Comparison of ENCODE assay signal across 37 cellular contexts in genomic region chr7:133112976-133113375, GRCh38. TPM values are rescaled to one million over a fixed set of nuclear protein-coding genes. Genes with fewer than 3 reads are reported as not detected.
DNase-seq lines count a peak whose midpoint lies in the region; ATAC-seq, FAIRE-seq and TF ChIP-seq lines count a peak whose summit lies in the region.
"Had no signal": no experiment of that assay in that cellular context is flagged by ENCODE, and none has a peak within 500 bp of the region (broad histone marks: within the 10 kb centered on the region; RNA-seq: fewer than 3 reads in every experiment).

No MANE protein-coding gene starts in this region.

- no CpG with 5 or more reads among the region's 2 CpGs for whole genome bisulfite sequencing in trophoblast cell (ENCODE audit: extremely low coverage, insufficient coverage, insufficient read length)
- WGBS in lower leg skin, 2 donors = 90 to 97% methylated on average over 2 of the region's 2 CpGs

- H2AK5ac ChIP-seq in trophoblast cell (ENCODE audit: low read length) = no peak overlapping the region

- H3K9ac ChIP-seq in trophoblast cell (ENCODE audit: low read length) = no peak overlapping the region
- H3K9ac ChIP-seq: BLaER1; BLaER1 treated with 17β-estradiol and CSF1 and Interleukin-3, amounts not matched to agents 10 nM and 100 nM had no signal

- DNase-seq in bronchial epithelial cell (ENCODE audit: low read depth) = no peak
- peak in 8 of 61 donors; percentile 8 to 58 (median 20) for DNase-seq in caudate nucleus (lab: John Stamatoyannopoulos, UW)
- DNase-seq in trophoblast cell = no peak
- DNase-seq in putamen (ENCODE audit: low spot score) = peak; percentile 67
- DNase-seq in activated naive CD8-positive, alpha-beta T cell treated with anti-CD3 and anti-CD28 coated beads for 36 hours = no peak
- no peak for DNase-seq in lower leg skin (ENCODE audit: low spot score in 2 of 2)
- DNase-seq in UCSD-AML1 (lab: John Stamatoyannopoulos, UW; ENCODE audit: unreplicated experiment) = no peak
- DNase-seq: 8988T; ACHN; AML-193; BE2C; C1 segment of cervical spinal cord; Caco-2; Calu3; CD4-positive, alpha-beta memory T cell; CD4-positive, alpha-beta T cell; CD4-positive, CD25-positive, alpha-beta regulatory T cell; CD8-positive, alpha-beta memory T cell; CD8-positive, alpha-beta T cell; COR-L47; DMS 273 treated with DMSO at 0.1 percent for 48 hours; DMS153; DMS53; DMS79; DMS79 treated with DMSO at 0.1 percent for 48 hours; DND-41; EL had no signal

- H3K4me1 Mint-ChIP-seq in activated naive CD8-positive, alpha-beta T cell treated with anti-CD3 and anti-CD28 coated beads for 36 hours = peaks cover 7% of the 10 kb centered on the region
- H3K4me1 Mint-ChIP-seq: B cell; CD14-positive monocyte; CD8-positive, alpha-beta memory T cell had no signal

- no peak overlapping the region for H3K18ac ChIP-seq in trophoblast cell (ENCODE audit: low read length)

- H3K27ac Mint-ChIP-seq in activated naive CD8-positive, alpha-beta T cell treated with anti-CD3 and anti-CD28 coated beads for 36 hours = no peak overlapping the region
- H3K27ac Mint-ChIP-seq: B cell; CD14-positive monocyte; CD4-positive, alpha-beta memory T cell; CD4-positive, alpha-beta T cell; CD4-positive, CD25-positive, alpha-beta regulatory T cell; CD8-positive, alpha-beta memory T cell; CD8-positive, alpha-beta T cell had no signal

- no peak overlapping the region for H4K12ac ChIP-seq in trophoblast cell (ENCODE audit: low read depth, low read length)

- H3K9me3 Mint-ChIP-seq in activated naive CD8-positive, alpha-beta T cell treated with anti-CD3 and anti-CD28 coated beads for 36 hours = peaks cover 2% of the 10 kb centered on the region

- intact Hi-C loops in lower leg skin (cut with DNase I; ENCODE audit: low total_unique reads) = no loop called here

- H4K91ac ChIP-seq in trophoblast cell (ENCODE audit: low read depth, low read length) = no peak overlapping the region

- peaks cover 1% of the 10 kb centered on the region for H3K9me3 ChIP-seq in trophoblast cell (ENCODE audit: insufficient read depth, low read depth, low read length)
- H3K9me3 ChIP-seq: BE2C, Caco-2 had no signal

- H3K4me3 ChIP-seq in bronchial epithelial cell (ENCODE audit: low read depth, low read length) (no peak overlapping the region), trophoblast cell (ENCODE audit: low read depth, low read length) (no peak overlapping the region), lower leg skin (ENCODE audit: low read depth, poor library complexity, severe bottlenecking) (no peak overlapping the region)
- H3K4me3 ChIP-seq: A549; BLaER1; BLaER1 treated with 17β-estradiol and CSF1 and Interleukin-3, amounts not matched to agents 10 nM and 100 nM had no signal

- H2AFZ ChIP-seq in trophoblast cell (ENCODE audit: insufficient read depth, low read length, poor library complexity) = no peak overlapping the region

- no peak for TF ChIP-seq CTCF in bronchial epithelial cell (IDR thresholded peaks at IDR 0.05; ENCODE audit: insufficient read depth, low read length, severe bottlenecking)
- TF ChIP-seq CTCF in lower leg skin (IDR thresholded peaks at IDR 0.05) = no peak

- H2BK5ac ChIP-seq in trophoblast cell (ENCODE audit: low read depth, low read length, poor library complexity) = no peak overlapping the region

- no peaks in the 10 kb centered on the region for H3K79me1 ChIP-seq in trophoblast cell (ENCODE audit: low read length)

- H2BK12ac ChIP-seq in trophoblast cell (ENCODE audit: low read length) = no peak overlapping the region

- no peak overlapping the region for H3K14ac ChIP-seq in trophoblast cell (ENCODE audit: low read length)

- peak overlapping the region; percentile 0 for H3K27ac ChIP-seq in caudate nucleus (ENCODE audit: low read depth, low read length)
- no peak overlapping the region for H3K27ac ChIP-seq in trophoblast cell (ENCODE audit: low read depth, low read length)
- H3K27ac ChIP-seq: 22Rv1; A549; BLaER1; BLaER1 treated with 17β-estradiol and CSF1 and Interleukin-3, amounts not matched to agents 10 nM and 100 nM; C4-2B had no signal

- no peaks in the 10 kb centered on the region for H3K36me3 ChIP-seq in bronchial epithelial cell (ENCODE audit: control insufficient read depth, insufficient read depth, low read length)
- H3K36me3 ChIP-seq in trophoblast cell (ENCODE audit: control insufficient read depth in 1 of 2, insufficient read depth in 2 of 2, low read length in 2 of 2) = no peaks in the 10 kb centered on the region
- H3K36me3 ChIP-seq: BE2C; BLaER1; BLaER1 treated with 17β-estradiol and CSF1 and Interleukin-3, amounts not matched to agents 10 nM and 100 nM had no signal

- no peaks in the 10 kb centered on the region for H3K79me2 ChIP-seq in trophoblast cell (ENCODE audit: control insufficient read depth, insufficient read depth, low read length, poor library complexity)

- ATAC-seq in GM18517 (IDR thresholded peaks at IDR 0.05; ENCODE audit: unreplicated experiment) = no peak
- ATAC-seq: A549; CD8-positive, alpha-beta T cell had no signal

- FAIRE-seq in bronchial epithelial cell (lab: Jason Lieb, UNC) = peak; percentile 58
- FAIRE-seq: A204.1, A549, D721Med had no signal

- H3K36me3 Mint-ChIP-seq in activated naive CD8-positive, alpha-beta T cell treated with anti-CD3 and anti-CD28 coated beads for 36 hours = no peaks in the 10 kb centered on the region
- H3K36me3 Mint-ChIP-seq: CD14-positive monocyte; CD4-positive, alpha-beta memory T cell; CD4-positive, CD25-positive, alpha-beta regulatory T cell; CD8-positive, alpha-beta memory T cell; CD8-positive, alpha-beta T cell had no signal

- no peak for TF ChIP-seq POLR2A in lower leg skin (IDR thresholded peaks at IDR 0.05)

- peaks cover 25% of the 10 kb centered on the region for H3K27me3 Mint-ChIP-seq in activated naive CD8-positive, alpha-beta T cell treated with anti-CD3 and anti-CD28 coated beads for 36 hours

- no peaks in the 10 kb centered on the region for H3K27me3 ChIP-seq in bronchial epithelial cell (ENCODE audit: control insufficient read depth, insufficient read depth, low read length)
- H3K27me3 ChIP-seq in trophoblast cell (ENCODE audit: insufficient read depth, low read length) = no peaks in the 10 kb centered on the region
- H3K27me3 ChIP-seq: BE2C; BLaER1; BLaER1 treated with 17β-estradiol and CSF1 and Interleukin-3, amounts not matched to agents 10 nM and 100 nM had no signal

- no peak overlapping the region for H3K4ac ChIP-seq in trophoblast cell (ENCODE audit: low read depth, low read length)

- no peak overlapping the region for H2BK120ac ChIP-seq in trophoblast cell (ENCODE audit: insufficient read depth, low read length, poor library complexity)

- H3K23ac ChIP-seq in trophoblast cell (ENCODE audit: low read length) = peak overlapping the region; percentile 56

- no peak overlapping the region for H3K4me2 ChIP-seq in trophoblast cell (ENCODE audit: low read length)
- H3K4me2 ChIP-seq: A549; BLaER1; BLaER1 treated with 17β-estradiol and CSF1 and Interleukin-3, amounts not matched to agents 10 nM and 100 nM had no signal

- no peak overlapping the region for H3K4me3 Mint-ChIP-seq in activated naive CD8-positive, alpha-beta T cell treated with anti-CD3 and anti-CD28 coated beads for 36 hours
- H3K4me3 Mint-ChIP-seq: B cell; CD14-positive monocyte; CD4-positive, alpha-beta memory T cell; CD4-positive, alpha-beta T cell; CD4-positive, CD25-positive, alpha-beta regulatory T cell; CD8-positive, alpha-beta memory T cell; CD8-positive, alpha-beta T cell had no signal

- H3K4me1 ChIP-seq in trophoblast cell (ENCODE audit: control insufficient read depth in 1 of 2, insufficient read depth in 2 of 2, low read length in 2 of 2) = no peaks in the 10 kb centered on the region
- H3K4me1 ChIP-seq: A549; BLaER1; BLaER1 treated with 17β-estradiol and CSF1 and Interleukin-3, amounts not matched to agents 10 nM and 100 nM; Caco-2 had no signal

- H4K8ac ChIP-seq in trophoblast cell (ENCODE audit: low read depth, low read length) = no peak overlapping the region

RNA-seq across cellular contexts. Expression of gene CHCHD3, which starts 31.1 kb away (rescaled TPM):
- total RNA-seq in bronchial epithelial cell = 62.1 and 99.5 TPM in 2 replicates
- 47.0 and 49.1 TPM in 2 replicates for polyA plus RNA-seq in trophoblast cell (2013)
- total RNA-seq in activated naive CD8-positive, alpha-beta T cell treated with anti-CD3 and anti-CD28 coated beads for 36 hours = 10 to 100 TPM; 85.2 to 86.1 TPM
- total RNA-seq in lower leg skin = 10 to 100 TPM; 27.9 to 39.0 (median 34.5) TPM
